Comparison of ENCODE assay signal across 16 cellular contexts in the genomic region with DNA sequence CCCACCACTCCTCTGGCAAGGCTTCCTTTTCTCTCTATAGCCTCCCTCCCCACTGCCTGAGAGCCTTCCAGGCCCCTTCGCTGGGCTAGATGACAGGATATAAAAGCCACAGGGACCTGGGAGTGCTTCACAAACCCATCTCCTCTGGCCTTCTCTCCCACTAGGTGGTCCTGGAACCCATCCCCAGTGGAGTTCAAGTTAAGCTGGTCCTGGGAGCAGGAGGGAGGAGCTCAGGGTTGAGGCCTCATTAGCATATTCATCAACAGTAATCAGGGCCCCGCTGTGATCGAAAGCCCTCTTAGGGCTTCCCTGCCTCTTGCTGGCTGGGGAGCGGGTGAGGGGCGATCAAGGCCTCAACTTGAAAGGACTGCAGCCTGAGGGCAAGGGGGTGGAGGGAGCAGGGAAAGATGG. TPM values are rescaled to one million over a fixed set of nuclear protein-coding genes. Genes with fewer than 3 reads are reported as not detected.
DNase-seq lines count a peak whose midpoint lies in the region; ATAC-seq, FAIRE-seq and TF ChIP-seq lines count a peak whose summit lies in the region.
"Had no signal": no experiment of that assay in that cellular context is flagged by ENCODE, and none has a peak within 500 bp of the region (broad histone marks: within the 10 kb centered on the region; RNA-seq: fewer than 3 reads in every experiment).

No MANE protein-coding gene starts in this region.

- H4K5ac ChIP-seq in H1 (ENCODE audit: insufficient read length, low read depth, low read length) = no peak overlapping the region

- CTCF ChIA-PET in H1 (lab: Charles Lee; ENCODE audit: partially characterized antibody) = interaction anchor here (0.9 to 8.4 kb wide), 6 partner anchors 11 to 52 kb away, joined by 3 to 75 read pairs (median 44); no protein-coding TSS in a partner anchor
- CTCF ChIA-PET in CD8-positive, alpha-beta memory T cell (lab: Charles Lee) = no interaction called here

- no peak overlapping the region for H2BK120ac ChIP-seq in H1 (replicated peaks; ENCODE audit: low read depth, low read length)

- in situ Hi-C loops in transverse colon (cut with MboI; ENCODE audit: low pct_ligation_motif_present in 1 of 4, low pct_unique_long_range_greater_than_20kb in 1 of 4, low sequenced_read_pairs in 3 of 4) = no loop called here

- no peaks in the 10 kb centered on the region for H3K79me1 ChIP-seq in H1 (ENCODE audit: low read depth, low read length)

- H3K36me3 Mint-ChIP-seq in CD8-positive, alpha-beta memory T cell = no peaks in the 10 kb centered on the region

- H2BK5ac ChIP-seq in H1 (ENCODE audit: low read depth, low read length) = no peak overlapping the region; the same call in 1 of the 2 replicates

- no peak overlapping the region for H3K56ac ChIP-seq in H1 (replicated peaks; ENCODE audit: insufficient read length, low read depth, low read length)

- no peak for ATAC-seq in left cardiac atrium
- no peak for ATAC-seq in lung (ENCODE audit: insufficient read depth, low FRiP score)

- no peak overlapping the region for H3K4me3 Mint-ChIP-seq in CD8-positive, alpha-beta memory T cell

- H4K20me1 ChIP-seq in H1 (replicated peaks in 1 of 2; ENCODE audit: control insufficient read depth in 1 of 2, insufficient read depth in 2 of 2, low read length in 2 of 2) = no peaks in the 10 kb centered on the region

- peak; percentile 9 for DNase-seq in right atrium auricular region (ENCODE audit: low spot score)
- DNase-seq in left cardiac atrium = no peak
- peak in 1 of 2 experiments; percentile 79 for DNase-seq in H1 (ENCODE audit: low read depth in 1 of 2, low spot score in 2 of 2)
- peak; percentile 25 for DNase-seq in lung (ENCODE audit: low spot score)
- no peak for DNase-seq in CD8-positive, alpha-beta memory T cell
- no peak for DNase-seq in NCI-H69 (lab: John Stamatoyannopoulos, UW)
- no peak for DNase-seq in CD1c-positive myeloid dendritic cell (ENCODE audit: extremely low spot score)
- DNase-seq in transverse colon = no peak
- DNase-seq: Caco-2, KBM-7, NCI-H1048, NCI-H1694, NCI-H774, SHP77 had no signal

- H3K9me3 ChIP-seq in right atrium auricular region (no peaks in the 10 kb centered on the region), H1 (ENCODE audit: insufficient read depth in 2 of 2, low read depth in 1 of 2, low read length in 1 of 2) (no peaks in the 10 kb centered on the region), lung (ENCODE audit: control insufficient read depth in 2 of 2, insufficient read depth in 1 of 2, low read length in 1 of 2) (peaks cover 0 to 2% of the 10 kb centered on the region in 2 donors), transverse colon (no peaks in the 10 kb centered on the region)
- no peaks in the 10 kb centered on the region for H3K9me3 ChIP-seq in CD8-positive, alpha-beta memory T cell (ENCODE audit: low read length)
- H3K9me3 ChIP-seq: Caco-2 had no signal

- no peaks in the 10 kb centered on the region for H3K27me3 ChIP-seq in right atrium auricular region
- peaks cover 0 to 51% (median 38%) of the 10 kb centered on the region in 4 experiments; a peak in 6 of 7 replicates for H3K27me3 ChIP-seq in H1 (replicated peaks in 1 of 4; ENCODE audit: control insufficient read depth in 3 of 4, extremely low read depth in 1 of 4, insufficient read depth in 3 of 4, low read length in 3 of 4)
- no peaks in the 10 kb centered on the region for H3K27me3 ChIP-seq in lung (ENCODE audit: control insufficient read depth, insufficient read depth)
- H3K27me3 ChIP-seq in CD8-positive, alpha-beta memory T cell (ENCODE audit: insufficient read depth, low read length, poor library complexity, severe bottlenecking) = no peaks in the 10 kb centered on the region
- H3K27me3 ChIP-seq in transverse colon = peaks cover 12% of the 10 kb centered on the region

- no peaks in the 10 kb centered on the region for H3K36me3 ChIP-seq in right atrium auricular region
- no peaks in the 10 kb centered on the region for H3K36me3 ChIP-seq in H1 (ENCODE audit: control insufficient read depth in 2 of 4, insufficient read depth in 4 of 4, low read length in 3 of 4)
- H3K36me3 ChIP-seq in lung (ENCODE audit: control insufficient read depth in 2 of 2, insufficient read depth in 2 of 2, low read length in 2 of 2) = no peaks in the 10 kb centered on the region
- no peaks in the 10 kb centered on the region for H3K36me3 ChIP-seq in CD8-positive, alpha-beta memory T cell (ENCODE audit: insufficient read depth, low read length)
- no peaks in the 10 kb centered on the region for H3K36me3 ChIP-seq in transverse colon

- no peak overlapping the region for H3K27ac ChIP-seq in right atrium auricular region
- no peak overlapping the region for H3K27ac ChIP-seq in H1 (ENCODE audit: low read depth, low read length)
- no peak overlapping the region for H3K27ac ChIP-seq in lung (ENCODE audit: low read depth in 1 of 2, low read length in 1 of 2)
- no peak overlapping the region for H3K27ac ChIP-seq in CD8-positive, alpha-beta memory T cell (ENCODE audit: low read depth, low read length)
- no peak overlapping the region for H3K27ac ChIP-seq in transverse colon

- H3K4me1 ChIP-seq in right atrium auricular region (no peaks in the 10 kb centered on the region), H1 (replicated peaks in 1 of 4; ENCODE audit: control insufficient read depth in 3 of 4, insufficient read depth in 4 of 4, low read length in 3 of 4) (peaks cover 0 to 41% (median 27%) of the 10 kb centered on the region in 4 experiments; a peak in 6 of 7 replicates), lung (ENCODE audit: control insufficient read depth in 2 of 2, insufficient read depth in 2 of 2, low read length in 2 of 2) (no peaks in the 10 kb centered on the region), transverse colon (no peaks in the 10 kb centered on the region)
- H3K4me1 ChIP-seq in CD8-positive, alpha-beta memory T cell (ENCODE audit: insufficient read depth, low read length) = no peaks in the 10 kb centered on the region
- H3K4me1 ChIP-seq: Caco-2 had no signal

- H3K27me3 Mint-ChIP-seq in CD8-positive, alpha-beta memory T cell = peaks cover 9 to 28% of the 10 kb centered on the region in 2 donors

- POLR2A ChIA-PET in H1 (lab: Charles Lee; ENCODE audit: partially characterized antibody) = interaction anchor here (0.8 to 2.3 kb wide), 5 partner anchors 8 to 52 kb away, joined by 3 to 9 read pairs (median 4); no protein-coding TSS in a partner anchor
- POLR2A ChIA-PET in CD8-positive, alpha-beta memory T cell (lab: Charles Lee) = no interaction called here

- no peaks in the 10 kb centered on the region; the same call in 1 of the 2 replicates for H3K23me2 ChIP-seq in H1 (ENCODE audit: low read depth, low read length)

- no peaks in the 10 kb centered on the region for H3K9me3 Mint-ChIP-seq in CD8-positive, alpha-beta memory T cell

- H3K27ac Mint-ChIP-seq in CD8-positive, alpha-beta memory T cell = no peak overlapping the region

- H2AK5ac ChIP-seq in H1 (ENCODE audit: low read depth, low read length) = no peak overlapping the region

- no peak overlapping the region for H4K8ac ChIP-seq in H1 (ENCODE audit: extremely low read depth, insufficient read depth, low read length)

- no peak overlapping the region for H3K4ac ChIP-seq in H1 (replicated peaks; ENCODE audit: insufficient read length, low read depth, low read length)

- H2BK15ac ChIP-seq in H1 (ENCODE audit: low read length) = no peak overlapping the region

- 18% methylated on average over 5 of the region's 5 CpGs; no CpG with 5 or more reads in 1 of the 2 experiments for WGBS in H1 (ENCODE audit: extremely low coverage in 1 of 2, insufficient coverage in 1 of 2, insufficient read length in 1 of 2, insufficient replicate concordance in 2 of 2, low coverage in 1 of 2, low lambda C conversion rate in 2 of 2, missing lambda C conversion rate in 1 of 2), 2 experiments
- 83 to 91% methylated on average over 5 of the region's 5 CpGs for WGBS in lung, 2 donors
- WGBS in transverse colon (ENCODE audit: low coverage in 1 of 2), 2 donors = 86% methylated on average over 5 of the region's 5 CpGs; no CpG with 5 or more reads in 1 of the 2 donors

- peak overlapping the region; percentile 92; the same call in 1 of the 2 replicates for H2BK12ac ChIP-seq in H1 (ENCODE audit: low read depth, low read length)

- no peak for TF ChIP-seq EP300 in H1 (IDR thresholded peaks at IDR 0.05; ENCODE audit: borderline replicate concordance in 1 of 2, low read depth in 2 of 2, low read length in 2 of 2)
- no peak for TF ChIP-seq EP300 in transverse colon (IDR thresholded peaks at IDR 0.05; ENCODE audit: low read depth)

- no peak overlapping the region for H4K91ac ChIP-seq in H1 (replicated peaks; ENCODE audit: insufficient read length, low read length)

- TF ChIP-seq POLR2A in H1 (IDR thresholded peaks at IDR 0.05; ENCODE audit: control extremely low read depth in 1 of 2, low read depth in 2 of 2, low read length in 2 of 2) (no peak), transverse colon (IDR thresholded peaks at IDR 0.05) (no peak)

- intact Hi-C loops in left cardiac atrium (cut with DNase I) = no loop called here
- intact Hi-C loops in transverse colon (cut with DNase I; ENCODE audit: low total_unique reads) = no loop called here

- peak; percentile 71 for FAIRE-seq in H1 (lab: Jason Lieb, UNC)
- FAIRE-seq: HTR-8/SVneo, RCC 7860 had no signal

- H3K9ac ChIP-seq in H1 (replicated peaks in 1 of 4; ENCODE audit: extremely low read depth in 1 of 4, low read depth in 3 of 4, low read length in 3 of 4) = no peak overlapping the region

- no peak overlapping the region for H3K23ac ChIP-seq in H1 (ENCODE audit: insufficient read length)

- H3K14ac ChIP-seq in H1 (ENCODE audit: insufficient read length) = no peak overlapping the region

- TF ChIP-seq CTCF in right atrium auricular region (IDR thresholded peaks at IDR 0.05) = no peak
- TF ChIP-seq CTCF in H1 (IDR thresholded peaks at IDR 0.05; ENCODE audit: control extremely low read depth in 1 of 3, insufficient read depth in 1 of 3, low read depth in 1 of 3, low read length in 3 of 3) = no peak
- TF ChIP-seq CTCF in lung (IDR thresholded peaks at IDR 0.05; ENCODE audit: control extremely low read depth, extremely low read depth) = no peak
- TF ChIP-seq CTCF in transverse colon (IDR thresholded peaks at IDR 0.05) = no peak

- no peak overlapping the region for H3K18ac ChIP-seq in H1 (ENCODE audit: extremely low read depth, low read length)

- H2BK20ac ChIP-seq in H1 (ENCODE audit: low read length) = peak overlapping the region; percentile 84; the same call in 1 of the 2 replicates

- no peak overlapping the region for H3K4me3 ChIP-seq in right atrium auricular region
- 0 out of 8 replicates have a peak overlapping the region, but pooled peaks of 1 of the 4 experiments have one; percentile 12 for H3K4me3 ChIP-seq in H1 (ENCODE audit: extremely low read depth in 1 of 4, insufficient read depth in 2 of 4, low read depth in 3 of 4, low read length in 4 of 4)
- H3K4me3 ChIP-seq in lung = no peak overlapping the region
- H3K4me3 ChIP-seq in CD8-positive, alpha-beta memory T cell (ENCODE audit: low read length) = no peak overlapping the region
- no peak overlapping the region for H3K4me3 ChIP-seq in transverse colon

- H3K4me1 Mint-ChIP-seq in CD8-positive, alpha-beta memory T cell = no peaks in the 10 kb centered on the region

- no peak overlapping the region for H2AFZ ChIP-seq in H1 (ENCODE audit: low read length)

- H3K79me2 ChIP-seq in H1 (ENCODE audit: control insufficient read depth in 1 of 2, insufficient read depth in 2 of 2, low read length in 2 of 2) = no peaks in the 10 kb centered on the region

- peak overlapping the region; percentile 27 to 38 for H3K4me2 ChIP-seq in H1 (ENCODE audit: insufficient read depth in 1 of 2, low read depth in 2 of 2, low read length in 2 of 2)

- 0 out of 4 replicates have a peak, but pooled peaks of 1 of the 2 experiments have one; percentile 3 for TF ChIP-seq RAD21 in H1 (IDR thresholded peaks at IDR 0.05 in 1 of 2, conservative IDR thresholded peaks at IDR 0.05 in 1 of 2; ENCODE audit: low read depth in 2 of 2, low read length in 2 of 2)

RNA-seq across cellular contexts. Expression of a gene that starts 9.1 kb away (rescaled TPM):
- total RNA-seq in right atrium auricular region (1 to 10 TPM; 2.5 to 8.5 TPM), left cardiac atrium (1 to 10 TPM; 4.4 to 6.5 TPM), lung (10 to 100 TPM in 1 of 2 donors, 1 to 10 TPM in 1; 8.2 to 15.8 TPM), transverse colon (100 to 1,000 TPM in 1 of 4 donors, 1 to 10 TPM in 3; 3.7 to 101 (median 5.4) TPM)
- total RNA-seq in H1 (2021; fragmentation: NEBNext Ultra II Directional; extraction: Animal tissue kit (Norgen Biotek cat#: 25700)) = 1.2 and 1.6 TPM in 2 replicates
- polyA plus RNA-seq in H1 (2011; rRNA removed) (2.9 and 3.6 TPM in 2 replicates), lung (1 to 10 TPM; 5.8 to 6.5 TPM)
- 2.9 TPM for polyA plus RNA-seq in H1 (2011; cell fraction: cytosol; rRNA removed)
- 16.0 TPM for polyA plus RNA-seq in H1 (2011; cell fraction: nucleus; rRNA removed)
- 3.0 to 6.6 TPM (median 3.9 TPM) in 4 replicates for polyA plus RNA-seq in H1 (2012, experiment 1 of 2)
- polyA plus RNA-seq in H1 (2012, experiment 2 of 2) = 2.3 TPM
- polyA plus RNA-seq in H1 (2013, experiment 1 of 2) = 1.5 TPM
- 1.2 TPM for polyA plus RNA-seq in H1 (2013, experiment 2 of 2)
- 1.7 and 2.3 TPM in 2 replicates for polyA minus RNA-seq in H1 (2011; rRNA and poly(A)+ RNA removed)
- 1.9 TPM for polyA minus RNA-seq in H1 (2011; cell fraction: cytosol; rRNA and poly(A)+ RNA removed)
- polyA minus RNA-seq in H1 (2011; cell fraction: nucleus; rRNA and poly(A)+ RNA removed) = 2.4 TPM
- under 1 TPM; 0.66 to 0.92 TPM for total RNA-seq in CD8-positive, alpha-beta memory T cell
- 2.0 TPM for polyA plus RNA-seq in CD8-positive, alpha-beta memory T cell

RNA-seq across cellular contexts. Expression of a gene that starts 37.7 kb away (rescaled TPM):
- total RNA-seq in right atrium auricular region (100 to 1,000 TPM; 145 to 217 TPM), left cardiac atrium (100 to 1,000 TPM; 149 to 166 TPM), lung (10 to 100 TPM; 67.9 to 72.4 TPM), transverse colon (100 to 1,000 TPM in 2 of 4 donors, 10 to 100 TPM in 2; 71.8 to 152 (median 106) TPM)
- 103 and 110 TPM in 2 replicates for total RNA-seq in H1 (2021; fragmentation: NEBNext Ultra II Directional; extraction: Animal tissue kit (Norgen Biotek cat#: 25700))
- polyA plus RNA-seq in H1 (2011; rRNA removed) (162 and 167 TPM in 2 replicates), lung (10 to 100 TPM; 65.3 to 83.1 TPM)
- polyA plus RNA-seq in H1 (2011; cell fraction: cytosol; rRNA removed) = 202 TPM
- polyA plus RNA-seq in H1 (2011; cell fraction: nucleus; rRNA removed) = 428 TPM
- 129 to 159 TPM (median 155 TPM) in 4 replicates for polyA plus RNA-seq in H1 (2012, experiment 1 of 2)
- polyA plus RNA-seq in H1 (2012, experiment 2 of 2) = 85.7 TPM
- 59.3 TPM for polyA plus RNA-seq in H1 (2013, experiment 1 of 2)
- 52.9 TPM for polyA plus RNA-seq in H1 (2013, experiment 2 of 2)
- polyA minus RNA-seq in H1 (2011; rRNA and poly(A)+ RNA removed) = 173 and 188 TPM in 2 replicates
- polyA minus RNA-seq in H1 (2011; cell fraction: cytosol; rRNA and poly(A)+ RNA removed) = 64.4 TPM
- 114 TPM for polyA minus RNA-seq in H1 (2011; cell fraction: nucleus; rRNA and poly(A)+ RNA removed)
- 100 to 1,000 TPM; 138 to 145 TPM for total RNA-seq in CD8-positive, alpha-beta memory T cell
- 107 TPM for polyA plus RNA-seq in CD8-positive, alpha-beta memory T cell

RNA-seq across cellular contexts. Expression of a gene that starts 49.2 kb away (rescaled TPM):
- total RNA-seq in right atrium auricular region = 10 to 100 TPM; 30.9 to 47.1 TPM
- 10 to 100 TPM; 63.3 to 91.3 TPM for total RNA-seq in left cardiac atrium
- 668 and 677 TPM in 2 replicates for total RNA-seq in H1 (2021; fragmentation: NEBNext Ultra II Directional; extraction: Animal tissue kit (Norgen Biotek cat#: 25700))
- 364 and 391 TPM in 2 replicates for polyA plus RNA-seq in H1 (2011; rRNA removed)
- 433 TPM for polyA plus RNA-seq in H1 (2011; cell fraction: cytosol; rRNA removed)
- polyA plus RNA-seq in H1 (2011; cell fraction: nucleus; rRNA removed) = 1,642 TPM
- polyA plus RNA-seq in H1 (2012, experiment 1 of 2) = 603 to 679 TPM (median 649 TPM) in 4 replicates
- 135 TPM for polyA plus RNA-seq in H1 (2012, experiment 2 of 2)
- polyA plus RNA-seq in H1 (2013, experiment 1 of 2) = 937 TPM
- 806 TPM for polyA plus RNA-seq in H1 (2013, experiment 2 of 2)
- polyA minus RNA-seq in H1 (2011; rRNA and poly(A)+ RNA removed) = 546 and 558 TPM in 2 replicates
- polyA minus RNA-seq in H1 (2011; cell fraction: cytosol; rRNA and poly(A)+ RNA removed) = 255 TPM
- polyA minus RNA-seq in H1 (2011; cell fraction: nucleus; rRNA and poly(A)+ RNA removed) = 857 TPM
- total RNA-seq in lung = 100 to 1,000 TPM in 1 of 2 donors, 10 to 100 TPM in 1; 73.3 to 138 TPM
- 100 to 1,000 TPM; 109 to 114 TPM for polyA plus RNA-seq in lung
- total RNA-seq in CD8-positive, alpha-beta memory T cell = 100 to 1,000 TPM; 888 to 920 TPM
- 106 TPM for polyA plus RNA-seq in CD8-positive, alpha-beta memory T cell
- 100 to 1,000 TPM in 2 of 4 donors, 10 to 100 TPM in 2; 32.8 to 303 (median 126) TPM for total RNA-seq in transverse colon

Comparison
In these comparisons a context has a peak if more than half of its experiments do, and no peak if none do; other contexts are left out.
1. DNase-seq: peak in right atrium auricular region (single experiment) and lung (single experiment); none in left cardiac atrium (single experiment), CD8-positive, alpha-beta memory T cell (0 of 5), NCI-H69 (single experiment), CD1c-positive myeloid dendritic cell (single experiment) and transverse colon (single experiment).